Comparison of ENCODE assay signal across 8 cellular contexts in the genomic region with DNA sequence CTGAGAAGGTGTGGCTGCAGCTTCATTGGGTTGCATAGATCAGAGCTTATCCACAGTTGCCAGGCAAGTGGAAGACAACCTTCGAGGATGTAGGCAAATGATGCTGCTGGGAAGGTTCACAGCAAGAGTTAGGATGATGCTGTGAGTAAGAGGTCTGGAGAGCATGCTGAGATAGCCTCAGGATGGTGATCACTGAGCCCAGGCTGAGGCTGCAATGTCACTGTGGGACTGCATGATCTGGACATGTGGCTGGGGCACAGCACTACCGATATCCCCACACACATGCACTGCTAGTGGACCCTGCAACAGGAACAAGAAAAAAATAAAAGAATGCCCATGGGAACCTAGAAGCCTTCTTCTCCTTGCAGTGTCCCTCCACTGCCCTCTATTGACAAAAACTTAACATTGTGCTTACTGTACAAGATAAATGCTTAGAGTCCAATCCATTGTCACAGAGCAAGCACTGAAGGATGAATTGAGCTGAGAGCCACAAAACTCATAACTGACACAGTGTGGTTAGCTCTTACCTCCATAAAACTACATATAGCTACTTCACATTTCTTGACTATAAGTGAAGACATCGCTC.
DNase-seq lines count a peak whose midpoint lies in the region; ATAC-seq lines count a peak whose summit lies in the region.

No MANE protein-coding gene starts in this region.

- ATAC-seq in GM21390 (IDR thresholded peaks at IDR 0.05; ENCODE audit: unreplicated experiment): peak; percentile 85

- H3K9ac ChIP-seq in NT2/D1 (ENCODE audit: insufficient read length, low read depth): no peak overlapping the region

- peak; percentile 57 for DNase-seq in activated CD8-positive, alpha-beta memory T cell treated with anti-CD3 and anti-CD28 coated beads for 24 hours
- DNase-seq in activated CD8-positive, alpha-beta memory T cell treated with anti-CD3 and anti-CD28 coated beads, Interleukin-2, amount 50 U/mL, for 48 hours: no peak
- peak; percentile 19 for DNase-seq in HS-5 (ENCODE audit: low read depth)
- peak; percentile 42 for DNase-seq in NT2/D1 (ENCODE audit: low read depth, low spot score)
- DNase-seq in dermis blood vessel endothelial cell: peak; percentile 60
- peak; percentile 40 for DNase-seq in midbrain (lab: John Stamatoyannopoulos, UW)
- no peak for DNase-seq in T1000 (lab: John Stamatoyannopoulos, UW)

- no peaks in the 10 kb centered on the region for H3K9me3 ChIP-seq in NT2/D1 (ENCODE audit: insufficient read depth, low read length)

- no peaks in the 10 kb centered on the region for H3K27me3 ChIP-seq in NT2/D1 (ENCODE audit: insufficient read depth, insufficient read length)

- H3K36me3 ChIP-seq in NT2/D1 (ENCODE audit: insufficient read depth, insufficient read length, low read length): no peaks in the 10 kb centered on the region

- H3K4me3 ChIP-seq in NT2/D1 (ENCODE audit: insufficient read length, low read depth): no peak overlapping the region

- H3K4me1 ChIP-seq in NT2/D1 (ENCODE audit: insufficient read depth, insufficient read length): peaks cover 2% of the 10 kb centered on the region

Comparison
In these comparisons a context has a peak if more than half of its experiments do, and no peak if none do; other contexts are left out.
1. DNase-seq: peak in activated CD8-positive, alpha-beta memory T cell treated with anti-CD3 and anti-CD28 coated beads for 24 hours (single experiment), HS-5 (single experiment), NT2/D1 (single experiment), dermis blood vessel endothelial cell (single experiment) and midbrain (single experiment); none in activated CD8-positive, alpha-beta memory T cell treated with anti-CD3 and anti-CD28 coated beads, Interleukin-2, amount 50 U/mL, for 48 hours (single experiment) and T1000 (single experiment).